ENCODE assay signal across 9 cellular contexts in genomic region chr7:29955799-29956476, GRCh38. TPM values are rescaled to one million over a fixed set of nuclear protein-coding genes. Genes with fewer than 3 reads are reported as not detected.
DNase-seq lines count a peak whose midpoint lies in the region; ATAC-seq and TF ChIP-seq lines count a peak whose summit lies in the region.
"Had no signal": no experiment of that assay in that cellular context is flagged by ENCODE, and none has a peak within 500 bp of the region (broad histone marks: within the 10 kb centered on the region; RNA-seq: fewer than 3 reads in every experiment).

No MANE protein-coding gene starts in this region.

- in situ Hi-C loops in GM13977 (cut with MboI; ENCODE audit: low pct_unique_long_range_greater_than_20kb, low sequenced_read_pairs, unreplicated experiment): no loop called here

- no peaks in the 10 kb centered on the region for H3K27me3 Mint-ChIP-seq in immature natural killer cell (ENCODE audit: low read depth in 3 of 3)

- H3K4me3 Mint-ChIP-seq in immature natural killer cell: peak overlapping the region; percentile 34 to 63 (median 48)

- no peaks in the 10 kb centered on the region for H3K9me3 Mint-ChIP-seq in immature natural killer cell

- peak overlapping the region; percentile 31 to 81 (median 64) for H3K27ac Mint-ChIP-seq in immature natural killer cell

- no peak for TF ChIP-seq CTCF in GM13977 (IDR thresholded peaks at IDR 0.05; ENCODE audit: extremely low read depth, insufficient read depth, missing control alignments)

- peaks cover 30 to 41% of the 10 kb centered on the region in 2 donors for H3K4me1 Mint-ChIP-seq in immature natural killer cell

- peak; percentile 90 for ATAC-seq in GM21515 (IDR thresholded peaks at IDR 0.05; ENCODE audit: unreplicated experiment)
- no peak for ATAC-seq in HG03378 (IDR thresholded peaks at IDR 0.05; ENCODE audit: unreplicated experiment)
- ATAC-seq in HG03520 (IDR thresholded peaks at IDR 0.05; ENCODE audit: unreplicated experiment): no peak

- H3K36me3 Mint-ChIP-seq in immature natural killer cell: peaks cover 0 to 12% (median 6%) of the 10 kb centered on the region in 3 donors

- DNase-seq in GM13977 (ENCODE audit: low spot score) (peak; percentile 48), MV-4-11 (lab: John Stamatoyannopoulos, UW) (peak; percentile 58), immature natural killer cell (peak; percentile 7 to 29 (median 26)), COR-L47 (lab: John Stamatoyannopoulos, UW) (no peak), AG08396 (ENCODE audit: low spot score) (no peak)
- DNase-seq: pancreas had no signal

RNA-seq across cellular contexts. Expression of gene SCRN1, which starts 33.7 kb away (rescaled TPM):
- polyA plus RNA-seq in immature natural killer cell: 10 to 100 TPM; 10.6 to 27.8 (median 20.7) TPM

Comparison
In these comparisons a context has a peak if more than half of its experiments do, and no peak if none do; other contexts are left out.
1. DNase-seq: peak in GM13977 (single experiment), MV-4-11 (single experiment) and immature natural killer cell (3 of 3); none in COR-L47 (single experiment) and AG08396 (single experiment).